In the genomic region with DNA sequence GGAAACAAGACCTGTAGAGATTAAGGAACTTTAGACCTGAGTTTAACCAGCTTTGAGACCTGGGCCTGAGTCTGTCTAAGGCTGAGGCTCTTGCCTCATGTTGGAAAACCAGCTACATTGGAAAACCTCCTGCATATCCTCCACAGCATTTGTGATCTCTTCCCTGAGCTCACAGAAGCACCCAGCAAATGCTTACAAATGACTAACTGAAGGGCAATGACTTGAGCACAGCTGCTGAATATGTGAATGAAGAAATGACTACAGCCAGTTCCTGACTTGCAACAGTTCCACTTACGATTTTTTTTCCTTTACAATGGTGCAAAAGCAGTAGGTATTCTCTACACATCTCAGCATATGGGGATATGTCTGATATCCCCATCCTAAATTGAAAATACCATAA, we compare ENCODE assay signal across 2 cellular contexts.
TF ChIP-seq lines count a peak whose summit lies in the region.

No MANE protein-coding gene starts in this region.

TF ChIP-seq in IMR-90, 13 proteins besides CTCF, POLR2A, EP300 and RAD21:
- TF ChIP-seq, protein P1, sequence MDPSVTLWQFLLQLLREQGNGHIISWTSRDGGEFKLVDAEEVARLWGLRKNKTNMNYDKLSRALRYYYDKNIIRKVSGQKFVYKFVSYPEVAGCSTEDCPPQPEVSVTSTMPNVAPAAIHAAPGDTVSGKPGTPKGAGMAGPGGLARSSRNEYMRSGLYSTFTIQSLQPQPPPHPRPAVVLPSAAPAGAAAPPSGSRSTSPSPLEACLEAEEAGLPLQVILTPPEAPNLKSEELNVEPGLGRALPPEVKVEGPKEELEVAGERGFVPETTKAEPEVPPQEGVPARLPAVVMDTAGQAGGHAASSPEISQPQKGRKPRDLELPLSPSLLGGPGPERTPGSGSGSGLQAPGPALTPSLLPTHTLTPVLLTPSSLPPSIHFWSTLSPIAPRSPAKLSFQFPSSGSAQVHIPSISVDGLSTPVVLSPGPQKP (IDR thresholded peaks at IDR 0.05; ENCODE audit: borderline replicate concordance, low read depth, low read length): no peak
- TF ChIP-seq BHLHE40 (IDR thresholded peaks at IDR 0.05; ENCODE audit: low read depth, low read length) (no peak), RFX5 (IDR thresholded peaks at IDR 0.05; ENCODE audit: low read depth, low read length) (no peak), MXI1 (IDR thresholded peaks at IDR 0.05; ENCODE audit: borderline replicate concordance, low read depth, low read length) (no peak), NFE2L2 (IDR thresholded peaks at IDR 0.05; ENCODE audit: low read depth, low read length) (no peak), CHD1 (IDR thresholded peaks at IDR 0.05; ENCODE audit: low read depth, low read length) (no peak), SMC3 (IDR thresholded peaks at IDR 0.05; ENCODE audit: low read depth, low read length) (no peak), CEBPB (IDR thresholded peaks at IDR 0.05; ENCODE audit: low read depth, low read length) (no peak), FOS (IDR thresholded peaks at IDR 0.05; ENCODE audit: low read depth, low read length) (no peak), MAZ (IDR thresholded peaks at IDR 0.05; ENCODE audit: borderline replicate concordance, low read depth, low read length) (no peak), RCOR1 (IDR thresholded peaks at IDR 0.05; ENCODE audit: insufficient replicate concordance, low read length) (no peak), MAFK (IDR thresholded peaks at IDR 0.05; ENCODE audit: low read depth, low read length) (no peak)
- TF ChIP-seq, protein P2, sequence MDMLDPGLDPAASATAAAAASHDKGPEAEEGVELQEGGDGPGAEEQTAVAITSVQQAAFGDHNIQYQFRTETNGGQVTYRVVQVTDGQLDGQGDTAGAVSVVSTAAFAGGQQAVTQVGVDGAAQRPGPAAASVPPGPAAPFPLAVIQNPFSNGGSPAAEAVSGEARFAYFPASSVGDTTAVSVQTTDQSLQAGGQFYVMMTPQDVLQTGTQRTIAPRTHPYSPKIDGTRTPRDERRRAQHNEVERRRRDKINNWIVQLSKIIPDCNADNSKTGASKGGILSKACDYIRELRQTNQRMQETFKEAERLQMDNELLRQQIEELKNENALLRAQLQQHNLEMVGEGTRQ (IDR thresholded peaks at IDR 0.05; ENCODE audit: low read depth, low read length): no peak
TF ChIP-seq in IMR-90: peak in this region for 0.

TF ChIP-seq in SK-N-SH treated with all-trans-retinoic acid at 6 μM for 48 hours, 23 proteins besides CTCF, POLR2A, EP300 and RAD21:
- no peak for TF ChIP-seq PPARA (CRISPR knock-in tag; IDR thresholded peaks at IDR 0.05; ENCODE audit: borderline replicate concordance)
TF ChIP-seq in SK-N-SH treated with all-trans-retinoic acid at 6 μM for 48 hours: peak in this region for 0.
